ENCODE assay signal across 16 cellular contexts in the genomic region with DNA sequence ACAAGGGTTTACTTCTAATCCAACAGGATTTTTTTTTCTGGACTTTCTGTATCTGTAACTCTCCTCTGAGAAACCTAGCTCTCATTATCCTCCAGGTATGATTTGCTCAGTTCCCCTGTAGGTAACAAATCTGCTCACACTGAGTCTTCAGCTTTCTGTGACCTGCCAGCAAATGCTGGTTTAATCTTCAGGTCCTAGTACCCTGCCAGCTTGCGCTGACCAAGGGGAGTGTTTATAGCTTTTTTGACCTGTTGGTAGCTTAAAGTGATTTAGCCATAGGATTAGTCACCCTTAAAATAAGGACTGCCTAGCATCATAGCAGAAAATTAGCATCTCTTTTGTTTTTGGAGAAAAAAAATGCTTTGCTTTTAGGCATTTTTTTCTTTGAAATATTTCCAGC. TPM values are rescaled to one million over a fixed set of nuclear protein-coding genes. Genes with fewer than 3 reads are reported as not detected.
A peak's percentile ranks its signal among the peaks of the same experiment; 100 is the strongest.
DNase-seq lines count a peak whose midpoint lies in the region; ATAC-seq and TF ChIP-seq lines count a peak whose summit lies in the region.
"Had no signal": no experiment of that assay in that cellular context is flagged by ENCODE, and none has a peak within 500 bp of the region (broad histone marks: within the 10 kb centered on the region; RNA-seq: fewer than 3 reads in every experiment).

No MANE protein-coding gene starts in this region.

- CTCF ChIA-PET in HEK293 (lab: Yijun Ruan, JAX), result no interaction called here

- H3K4me3 ChIP-seq in HEK293 (ENCODE audit: low read depth, low read length) (no peak overlapping the region), thoracic aorta (no peak overlapping the region)
- H3K4me3 ChIP-seq: K562, SK-N-MC had no signal

- POLR2A ChIA-PET in HEK293 (lab: Yijun Ruan, JAX), result no interaction called here

- H3K4me1 ChIP-seq in HEK293 (ENCODE audit: control insufficient read depth, insufficient read depth, low read length) (no peaks in the 10 kb centered on the region), thoracic aorta (ENCODE audit: control insufficient read depth in 1 of 2, low read depth in 2 of 2) (peaks cover 12 to 17% of the 10 kb centered on the region in 2 donors)

- H3K36me3 ChIP-seq in HEK293 (ENCODE audit: control insufficient read depth in 2 of 2, insufficient read depth in 1 of 2, low read length in 2 of 2), result peaks cover 0 to 5% of the 10 kb centered on the region in 2 experiments; a peak in 2 of 3 replicates
- no peaks in the 10 kb centered on the region for H3K36me3 ChIP-seq in thoracic aorta

- no peaks in the 10 kb centered on the region for H3K9me3 ChIP-seq in HEK293 (ENCODE audit: control insufficient read depth, insufficient read depth, low read depth, low read length)
- peaks cover 3% of the 10 kb centered on the region for H3K9me3 ChIP-seq in thoracic aorta

- H3K27ac ChIP-seq in HEK293 (ENCODE audit: extremely low read depth, low read depth, low read length) (no peak overlapping the region), VCaP (peak overlapping the region; percentile 25), epithelial cell of prostate (peak overlapping the region; percentile 23), thoracic aorta (peak overlapping the region; percentile 22 to 67)
- H3K27ac ChIP-seq: SK-N-MC had no signal

- DNase-seq in epithelial cell of prostate (ENCODE audit: low read depth, low spot score) (no peak), thoracic aorta (ENCODE audit: low spot score) (no peak), NCI-H187 (lab: John Stamatoyannopoulos, UW) (no peak)
- DNase-seq in activated CD4-positive, alpha-beta T cell treated with anti-CD3 and anti-CD28 coated beads for 1 hour, result no peak
- DNase-seq: CD8-positive, alpha-beta T cell; H7; NCI-H1092 treated with DMSO at 0.1 percent for 48 hours; NCI-H1694; NCI-H446; NCI-H748 treated with DMSO at 0.1 percent for 48 hours had no signal

- H3K27me3 ChIP-seq in thoracic aorta (replicated peaks; ENCODE audit: insufficient read depth), result no peaks in the 10 kb centered on the region

- no peak for TF ChIP-seq CTCF in HEK293 (tag by site-specific recombination; IDR thresholded peaks at IDR 0.05)
- TF ChIP-seq CTCF in VCaP (conservative IDR thresholded peaks at IDR 0.05), result no peak
- TF ChIP-seq CTCF in thoracic aorta (IDR thresholded peaks at IDR 0.05), result no peak

- ATAC-seq in thoracic aorta (ENCODE audit: insufficient number of reproducible peaks, low FRiP score, low read depth), result no peak
- ATAC-seq in HG02678 (IDR thresholded peaks at IDR 0.05; ENCODE audit: unreplicated experiment), result no peak
- ATAC-seq: CD8-positive, alpha-beta T cell; K562; Right ventricle myocardium inferior had no signal

TF ChIP-seq in HEK293, 187 proteins besides CTCF, POLR2A, EP300 and RAD21:
- TF ChIP-seq BCL6B (tag by site-specific recombination; IDR thresholded peaks at IDR 0.05) (no peak), SCRT2 (tag by site-specific recombination; IDR thresholded peaks at IDR 0.05) (peak; percentile 58)

RNA-seq across cellular contexts. Expression of gene SND1, which starts 22.4 kb away (rescaled TPM):
- 100 to 1,000 TPM in 1 of 2 donors, 10 to 100 TPM in 1; 91.0 to 111 TPM for total RNA-seq in thoracic aorta

RNA-seq across cellular contexts. Expression of gene PAX4, which starts 56.4 kb away (rescaled TPM):
- total RNA-seq in thoracic aorta, result not detected
- total RNA-seq: CD8-positive, alpha-beta T cell; K562; Right ventricle myocardium inferior had no signal
